Comparison of ENCODE assay signal across 11 cellular contexts in genomic region chr15:60721706-60722105, GRCh38.
DNase-seq lines count a peak whose midpoint lies in the region; ATAC-seq, FAIRE-seq and TF ChIP-seq lines count a peak whose summit lies in the region.
"Had no signal": no experiment of that assay in that cellular context is flagged by ENCODE, and none has a peak within 500 bp of the region (broad histone marks: within the 10 kb centered on the region; RNA-seq: fewer than 3 reads in every experiment).

No MANE protein-coding gene starts in this region.

- H4K20me1 ChIP-seq in Karpas-422 (ENCODE audit: insufficient read depth, low read depth, low read length) = no peaks in the 10 kb centered on the region

- H3K9ac ChIP-seq in Karpas-422 (ENCODE audit: low read length) = no peak overlapping the region

- H3K4me2 ChIP-seq in Karpas-422 (ENCODE audit: low read depth, low read length, poor library complexity, severe bottlenecking) = no peak overlapping the region
- H3K4me2 ChIP-seq: PC-9 had no signal

- FAIRE-seq in pancreas (lab: Jason Lieb, UNC) = no peak

- H3K9me2 ChIP-seq in Karpas-422 (replicated peaks; ENCODE audit: insufficient read depth, low read length) = no peaks in the 10 kb centered on the region

- 21 to 26% methylated on average over 3 of the region's 3 CpGs for WGBS in pancreas, 2 donors

- TF ChIP-seq CTCF in pancreas (IDR thresholded peaks at IDR 0.05) = no peak

- H3K4me3 ChIP-seq in Karpas-422 (ENCODE audit: low read length) (no peak overlapping the region), pancreas (no peak overlapping the region)
- H3K4me3 ChIP-seq: gastrocnemius medialis, PC-9 had no signal

- H3K9me3 ChIP-seq in Karpas-422 (ENCODE audit: low read length) (no peaks in the 10 kb centered on the region), pancreas (no peaks in the 10 kb centered on the region)
- H3K9me3 ChIP-seq: gastrocnemius medialis had no signal

- peak; percentile 46 to 70 (median 61) for ATAC-seq in pancreas
- ATAC-seq in GM18519 (IDR thresholded peaks at IDR 0.05; ENCODE audit: low FRiP score, unreplicated experiment) = no peak
- no peak for ATAC-seq in GM19452 (IDR thresholded peaks at IDR 0.05; ENCODE audit: unreplicated experiment)

- H2AFZ ChIP-seq in Karpas-422 (ENCODE audit: low read length) = no peak overlapping the region
- H2AFZ ChIP-seq: PC-9 had no signal

- no peak overlapping the region for H3K27ac ChIP-seq in Karpas-422 (ENCODE audit: low read length)
- H3K27ac ChIP-seq in pancreas = peak overlapping the region in 2 of 4 donors; percentile 59
- H3K27ac ChIP-seq: gastrocnemius medialis, PC-9 had no signal

- H3K36me3 ChIP-seq in Karpas-422 (ENCODE audit: insufficient read depth, low read length) (no peaks in the 10 kb centered on the region), pancreas (no peaks in the 10 kb centered on the region)
- H3K36me3 ChIP-seq: gastrocnemius medialis had no signal

- no peaks in the 10 kb centered on the region for H3K79me2 ChIP-seq in Karpas-422 (ENCODE audit: low read length)

- DNase-seq in activated CD8-positive, alpha-beta memory T cell treated with anti-CD3 and anti-CD28 coated beads for 24 hours = peak; percentile 50
- DNase-seq in activated CD8-positive, alpha-beta memory T cell treated with anti-CD3 and anti-CD28 coated beads, Interleukin-2, amount 50 U/mL, for 4 hours = no peak
- DNase-seq in Karpas-422 = peak; percentile 32
- peak; percentile 48 for DNase-seq in dermis blood vessel endothelial cell
- DNase-seq in pancreas = no peak
- no peak for DNase-seq in DMS153 treated with DMSO at 0.1 percent for 48 hours (lab: John Stamatoyannopoulos, UW; ENCODE audit: unreplicated experiment)
- DNase-seq: gastrocnemius medialis, NCI-H1092 treated with DMSO at 0.1 percent for 48 hours, PC-9 had no signal

- intact Hi-C loops in pancreas (cut with DNase I) = no loop called here

- H3K27me3 ChIP-seq in Karpas-422 (ENCODE audit: low read length) (no peaks in the 10 kb centered on the region), pancreas (no peaks in the 10 kb centered on the region)
- H3K27me3 ChIP-seq: gastrocnemius medialis had no signal

- peaks cover 10% of the 10 kb centered on the region for H3K4me1 ChIP-seq in Karpas-422 (ENCODE audit: low read length)
- H3K4me1 ChIP-seq in pancreas = peaks cover 5 to 19% (median 10%) of the 10 kb centered on the region in 3 donors

Comparison
In these comparisons a context has a peak if more than half of its experiments do, and no peak if none do; other contexts are left out.
1. DNase-seq: peak in activated CD8-positive, alpha-beta memory T cell treated with anti-CD3 and anti-CD28 coated beads for 24 hours (single experiment), Karpas-422 (single experiment) and dermis blood vessel endothelial cell (single experiment); none in activated CD8-positive, alpha-beta memory T cell treated with anti-CD3 and anti-CD28 coated beads, Interleukin-2, amount 50 U/mL, for 4 hours (single experiment), pancreas (0 of 6) and DMS153 treated with DMSO at 0.1 percent for 48 hours (single experiment).
2. ATAC-seq: peak in pancreas (4 of 4); none in GM18519 (single experiment) and GM19452 (single experiment).